Comparison of ENCODE assay signal across 1 cellular context in the genomic region with DNA sequence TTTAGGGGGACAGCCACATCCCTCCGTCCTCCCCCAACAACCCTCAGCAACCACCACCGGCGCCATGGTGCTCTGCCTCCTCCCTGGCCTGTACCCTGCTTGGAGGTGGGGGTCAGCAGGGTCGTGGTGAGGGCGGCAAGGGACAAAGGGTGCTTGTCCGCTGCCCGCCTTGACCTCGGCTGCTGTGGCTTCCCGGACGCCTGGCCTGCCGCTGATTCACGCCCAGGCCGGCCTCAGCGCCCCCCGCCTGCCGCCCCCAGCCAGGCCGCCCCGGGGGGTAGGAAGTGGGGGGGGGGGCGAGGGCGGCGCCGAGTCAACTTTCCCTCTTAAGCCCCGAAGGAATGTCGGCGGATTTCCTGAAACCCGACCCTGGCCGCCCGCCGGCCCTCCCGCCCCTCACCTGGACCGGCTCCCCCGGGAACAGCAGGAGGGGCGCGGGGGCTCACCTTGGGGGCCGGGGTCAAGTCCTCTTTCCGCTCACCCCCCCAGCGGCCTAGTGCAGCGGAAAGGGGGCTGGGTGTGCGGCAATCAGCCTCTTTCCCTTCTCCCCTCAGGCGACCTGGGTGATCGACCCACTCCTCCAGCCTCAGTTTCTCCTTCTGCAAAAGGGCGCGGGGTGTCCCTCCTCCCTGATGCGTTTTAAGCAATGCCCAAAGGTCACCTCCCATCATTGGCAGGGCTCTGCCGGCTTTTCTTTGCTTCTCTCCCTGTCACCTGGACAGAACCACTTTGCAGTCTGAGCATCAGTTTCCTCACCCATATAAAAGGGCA.
TF ChIP-seq lines count a peak whose summit lies in the region.

No MANE protein-coding gene starts in this region.

TF ChIP-seq in HepG2, 621 proteins besides CTCF, POLR2A, EP300 and RAD21 (continued from another document and continues in another):
- TF ChIP-seq, protein P1, sequence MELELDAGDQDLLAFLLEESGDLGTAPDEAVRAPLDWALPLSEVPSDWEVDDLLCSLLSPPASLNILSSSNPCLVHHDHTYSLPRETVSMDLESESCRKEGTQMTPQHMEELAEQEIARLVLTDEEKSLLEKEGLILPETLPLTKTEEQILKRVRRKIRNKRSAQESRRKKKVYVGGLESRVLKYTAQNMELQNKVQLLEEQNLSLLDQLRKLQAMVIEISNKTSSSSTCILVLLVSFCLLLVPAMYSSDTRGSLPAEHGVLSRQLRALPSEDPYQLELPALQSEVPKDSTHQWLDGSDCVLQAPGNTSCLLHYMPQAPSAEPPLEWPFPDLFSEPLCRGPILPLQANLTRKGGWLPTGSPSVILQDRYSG (CRISPR knock-in tag; IDR thresholded peaks at IDR 0.05) = no peak
- TF ChIP-seq, protein P2, sequence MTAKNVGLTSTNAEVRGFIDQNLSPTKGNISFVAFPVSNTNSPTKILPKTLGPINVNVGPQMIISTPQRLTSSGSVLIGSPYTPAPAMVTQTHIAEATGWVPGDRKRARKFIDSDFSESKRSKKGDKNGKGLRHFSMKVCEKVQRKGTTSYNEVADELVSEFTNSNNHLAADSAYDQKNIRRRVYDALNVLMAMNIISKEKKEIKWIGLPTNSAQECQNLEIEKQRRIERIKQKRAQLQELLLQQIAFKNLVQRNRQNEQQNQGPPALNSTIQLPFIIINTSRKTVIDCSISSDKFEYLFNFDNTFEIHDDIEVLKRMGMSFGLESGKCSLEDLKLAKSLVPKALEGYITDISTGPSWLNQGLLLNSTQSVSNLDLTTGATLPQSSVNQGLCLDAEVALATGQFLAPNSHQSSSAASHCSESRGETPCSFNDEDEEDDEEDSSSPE (CRISPR knock-in tag; IDR thresholded peaks at IDR 0.05) = no peak; the same call in 1 of the 2 replicates
- TF ChIP-seq RBFOX2 (IDR thresholded peaks at IDR 0.05; ENCODE audit: low read depth, low read length) (peak; percentile 73), SNAI1 (CRISPR knock-in tag; IDR thresholded peaks at IDR 0.05; ENCODE audit: borderline replicate concordance) (peak; percentile 30; the same call in 1 of the 2 replicates), KDM6A (CRISPR knock-in tag; IDR thresholded peaks at IDR 0.05; ENCODE audit: low read depth) (no peak), ZC3H4 (CRISPR knock-in tag; IDR thresholded peaks at IDR 0.05; ENCODE audit: borderline replicate concordance) (no peak), MTA1 (CRISPR knock-in tag; IDR thresholded peaks at IDR 0.05; ENCODE audit: borderline replicate concordance) (peak; percentile 91), CHCHD3 (CRISPR knock-in tag; IDR thresholded peaks at IDR 0.05) (no peak), JUND (CRISPR knock-in tag; IDR thresholded peaks at IDR 0.05) (no peak), NR1H2 (CRISPR knock-in tag; IDR thresholded peaks at IDR 0.05; ENCODE audit: borderline replicate concordance, low read depth) (no peak), ZSCAN31 (CRISPR knock-in tag; IDR thresholded peaks at IDR 0.05; ENCODE audit: low read depth) (0 out of 2 replicates have a peak, but pooled peaks have one; percentile 38), SATB2 (CRISPR knock-in tag; IDR thresholded peaks at IDR 0.05) (0 out of 2 replicates have a peak, but pooled peaks have one; percentile 39), HMGXB4 (CRISPR knock-in tag; IDR thresholded peaks at IDR 0.05; ENCODE audit: borderline replicate concordance in 1 of 2, low read depth in 1 of 2) (0 out of 4 replicates have a peak, but pooled peaks have one; percentile 28 to 41), CREM (IDR thresholded peaks at IDR 0.05) (no peak), CREM (CRISPR knock-in tag; IDR thresholded peaks at IDR 0.05) (no peak), ZNF75D (CRISPR knock-in tag; IDR thresholded peaks at IDR 0.05; ENCODE audit: borderline replicate concordance) (no peak), STAT5B (CRISPR knock-in tag; IDR thresholded peaks at IDR 0.05) (0 out of 2 replicates have a peak, but pooled peaks have one; percentile 57), RFXAP (CRISPR knock-in tag; IDR thresholded peaks at IDR 0.05; ENCODE audit: borderline replicate concordance) (peak; percentile 40; the same call in 1 of the 2 replicates), PHF5A (CRISPR knock-in tag; IDR thresholded peaks at IDR 0.05; ENCODE audit: low read depth, unreplicated experiment) (no peak), THAP9 (CRISPR knock-in tag; IDR thresholded peaks at IDR 0.05; ENCODE audit: borderline replicate concordance) (no peak), ZFAT (CRISPR knock-in tag; conservative IDR thresholded peaks at IDR 0.05) (no peak), SNRNP70 (IDR thresholded peaks at IDR 0.05; ENCODE audit: low read depth, low read length) (no peak), ZNF720 (CRISPR knock-in tag; IDR thresholded peaks at IDR 0.05) (no peak), ZBTB38 (CRISPR knock-in tag; IDR thresholded peaks at IDR 0.05) (peak; percentile 49; the same call in 1 of the 2 replicates), HDAC1 (CRISPR knock-in tag; IDR thresholded peaks at IDR 0.05) (peak; percentile 94), ZUFSP (CRISPR knock-in tag; IDR thresholded peaks at IDR 0.05; ENCODE audit: borderline replicate concordance) (no peak), ONECUT2 (CRISPR knock-in tag; IDR thresholded peaks at IDR 0.05) (no peak), PRDM4 (CRISPR knock-in tag; IDR thresholded peaks at IDR 0.05; ENCODE audit: borderline replicate concordance) (no peak), ZMAT5 (CRISPR knock-in tag; IDR thresholded peaks at IDR 0.05; ENCODE audit: borderline replicate concordance, low read depth) (no peak), HOXA5 (CRISPR knock-in tag; IDR thresholded peaks at IDR 0.05) (no peak), ZNF597 (CRISPR knock-in tag; IDR thresholded peaks at IDR 0.05) (no peak), SRSF9 (IDR thresholded peaks at IDR 0.05; ENCODE audit: borderline replicate concordance, insufficient read depth, low read depth, low read length, poor library complexity, severe bottlenecking) (no peak), SYNCRIP (IDR thresholded peaks at IDR 0.05; ENCODE audit: insufficient read depth, low read depth, low read length) (no peak), ELF4 (CRISPR knock-in tag; IDR thresholded peaks at IDR 0.05; ENCODE audit: borderline replicate concordance) (no peak)
- TF ChIP-seq, protein P3, sequence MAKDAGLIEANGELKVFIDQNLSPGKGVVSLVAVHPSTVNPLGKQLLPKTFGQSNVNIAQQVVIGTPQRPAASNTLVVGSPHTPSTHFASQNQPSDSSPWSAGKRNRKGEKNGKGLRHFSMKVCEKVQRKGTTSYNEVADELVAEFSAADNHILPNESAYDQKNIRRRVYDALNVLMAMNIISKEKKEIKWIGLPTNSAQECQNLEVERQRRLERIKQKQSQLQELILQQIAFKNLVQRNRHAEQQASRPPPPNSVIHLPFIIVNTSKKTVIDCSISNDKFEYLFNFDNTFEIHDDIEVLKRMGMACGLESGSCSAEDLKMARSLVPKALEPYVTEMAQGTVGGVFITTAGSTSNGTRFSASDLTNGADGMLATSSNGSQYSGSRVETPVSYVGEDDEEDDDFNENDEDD (CRISPR knock-in tag; IDR thresholded peaks at IDR 0.05; ENCODE audit: borderline replicate concordance) = no peak
- TF ChIP-seq, protein P4, sequence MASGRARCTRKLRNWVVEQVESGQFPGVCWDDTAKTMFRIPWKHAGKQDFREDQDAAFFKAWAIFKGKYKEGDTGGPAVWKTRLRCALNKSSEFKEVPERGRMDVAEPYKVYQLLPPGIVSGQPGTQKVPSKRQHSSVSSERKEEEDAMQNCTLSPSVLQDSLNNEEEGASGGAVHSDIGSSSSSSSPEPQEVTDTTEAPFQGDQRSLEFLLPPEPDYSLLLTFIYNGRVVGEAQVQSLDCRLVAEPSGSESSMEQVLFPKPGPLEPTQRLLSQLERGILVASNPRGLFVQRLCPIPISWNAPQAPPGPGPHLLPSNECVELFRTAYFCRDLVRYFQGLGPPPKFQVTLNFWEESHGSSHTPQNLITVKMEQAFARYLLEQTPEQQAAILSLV (CRISPR knock-in tag; IDR thresholded peaks at IDR 0.05; ENCODE audit: borderline replicate concordance) = no peak
- TF ChIP-seq, protein P5, sequence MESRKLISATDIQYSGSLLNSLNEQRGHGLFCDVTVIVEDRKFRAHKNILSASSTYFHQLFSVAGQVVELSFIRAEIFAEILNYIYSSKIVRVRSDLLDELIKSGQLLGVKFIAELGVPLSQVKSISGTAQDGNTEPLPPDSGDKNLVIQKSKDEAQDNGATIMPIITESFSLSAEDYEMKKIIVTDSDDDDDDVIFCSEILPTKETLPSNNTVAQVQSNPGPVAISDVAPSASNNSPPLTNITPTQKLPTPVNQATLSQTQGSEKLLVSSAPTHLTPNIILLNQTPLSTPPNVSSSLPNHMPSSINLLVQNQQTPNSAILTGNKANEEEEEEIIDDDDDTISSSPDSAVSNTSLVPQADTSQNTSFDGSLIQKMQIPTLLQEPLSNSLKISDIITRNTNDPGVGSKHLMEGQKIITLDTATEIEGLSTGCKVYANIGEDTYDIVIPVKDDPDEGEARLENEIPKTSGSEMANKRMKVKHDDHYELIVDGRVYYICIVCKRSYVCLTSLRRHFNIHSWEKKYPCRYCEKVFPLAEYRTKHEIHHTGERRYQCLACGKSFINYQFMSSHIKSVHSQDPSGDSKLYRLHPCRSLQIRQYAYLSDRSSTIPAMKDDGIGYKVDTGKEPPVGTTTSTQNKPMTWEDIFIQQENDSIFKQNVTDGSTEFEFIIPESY (CRISPR knock-in tag; IDR thresholded peaks at IDR 0.05) = no peak; the same call in 1 of the 2 replicates
